ENCODE assay signal across 25 cellular contexts in genomic region chr7:74003609-74004008, GRCh38. TPM values are rescaled to one million over a fixed set of nuclear protein-coding genes. Genes with fewer than 3 reads are reported as not detected.
DNase-seq lines count a peak whose midpoint lies in the region; ATAC-seq and TF ChIP-seq lines count a peak whose summit lies in the region.
"Had no signal": no experiment of that assay in that cellular context is flagged by ENCODE, and none has a peak within 500 bp of the region (broad histone marks: within the 10 kb centered on the region; RNA-seq: fewer than 3 reads in every experiment).

No MANE protein-coding gene starts in this region.

- H3K27ac ChIP-seq in HCT116 (ENCODE audit: low read depth, low read length), result peak overlapping the region; percentile 85
- H3K27ac ChIP-seq in RWPE2 (ENCODE audit: poor library complexity, severe bottlenecking), result peak overlapping the region; percentile 83
- H3K27ac ChIP-seq in neural progenitor cell, result no peak overlapping the region
- H3K27ac ChIP-seq: HL-60, prostate gland had no signal

- H3K79me2 ChIP-seq in HCT116 (ENCODE audit: insufficient read depth, low read length) (no peaks in the 10 kb centered on the region), neural progenitor cell (ENCODE audit: low read depth) (no peaks in the 10 kb centered on the region)

- peaks cover 2% of the 10 kb centered on the region for H3K4me1 Mint-ChIP-seq in neural progenitor cell

- H3K9me2 ChIP-seq in HCT116 (ENCODE audit: insufficient read depth), result no peaks in the 10 kb centered on the region

- no peak for TF ChIP-seq CTCF in HCT116 (IDR thresholded peaks at IDR 0.05 in 2 of 3, conservative IDR thresholded peaks at IDR 0.05 in 1 of 3; ENCODE audit: borderline replicate concordance in 1 of 3, insufficient read depth in 1 of 3, low read depth in 2 of 3, low read length in 2 of 3)
- TF ChIP-seq CTCF in RWPE2 (IDR thresholded peaks at IDR 0.05; ENCODE audit: poor library complexity, severe bottlenecking), result no peak
- TF ChIP-seq CTCF in neural progenitor cell (IDR thresholded peaks at IDR 0.05), result no peak

- no peaks in the 10 kb centered on the region for H3K9me3 Mint-ChIP-seq in neural progenitor cell
- H3K9me3 Mint-ChIP-seq: brain, IgD-negative memory B cell, mesothelial cell of epicardium had no signal

- no peak overlapping the region for H2AFZ ChIP-seq in HCT116 (ENCODE audit: low read depth, low read length, poor library complexity, severe bottlenecking)
- H2AFZ ChIP-seq in neural progenitor cell (replicated peaks), result no peak overlapping the region

- ATAC-seq in HCT116 (peak; percentile 66), RWPE2 (ENCODE audit: low read depth) (no peak), HG02588 (IDR thresholded peaks at IDR 0.05; ENCODE audit: unreplicated experiment) (no peak), GM18861 (IDR thresholded peaks at IDR 0.05; ENCODE audit: unreplicated experiment) (no peak)

- CTCF ChIA-PET in HCT116 (lab: Charles Lee), result interaction anchor here (2.0 kb wide), 1 partner anchor 24 kb away, joined by 4 read pairs; no protein-coding TSS in a partner anchor

- peaks cover 9% of the 10 kb centered on the region for H3K27me3 Mint-ChIP-seq in neural progenitor cell (ENCODE audit: insufficient read depth, low read depth)
- H3K27me3 Mint-ChIP-seq: brain had no signal

- H3K9me3 ChIP-seq in HCT116 (ENCODE audit: control insufficient read depth in 1 of 2, insufficient read depth in 1 of 2, low read depth in 1 of 2, low read length in 2 of 2), result no peaks in the 10 kb centered on the region
- H3K9me3 ChIP-seq in RWPE2 (ENCODE audit: severe bottlenecking), result no peaks in the 10 kb centered on the region
- no peaks in the 10 kb centered on the region for H3K9me3 ChIP-seq in neural progenitor cell (ENCODE audit: low read depth)
- H3K9me3 ChIP-seq: prostate gland, stomach had no signal

- H3K4me1 ChIP-seq in HCT116 (ENCODE audit: control insufficient read depth in 1 of 2, insufficient read depth in 2 of 2, low read length in 2 of 2) (peaks cover 34 to 36% of the 10 kb centered on the region in 2 experiments), RWPE2 (ENCODE audit: insufficient read depth, poor library complexity, severe bottlenecking) (peaks cover 14% of the 10 kb centered on the region), neural progenitor cell (no peaks in the 10 kb centered on the region)
- H3K4me1 ChIP-seq: prostate gland had no signal

- no peaks in the 10 kb centered on the region for H3K27me3 ChIP-seq in HCT116 (ENCODE audit: insufficient read depth, low read length)
- no peaks in the 10 kb centered on the region for H3K27me3 ChIP-seq in RWPE2 (ENCODE audit: insufficient read depth, poor library complexity, severe bottlenecking)
- no peaks in the 10 kb centered on the region for H3K27me3 ChIP-seq in neural progenitor cell
- H3K27me3 ChIP-seq: stomach had no signal

- H3K36me3 ChIP-seq in HCT116 (ENCODE audit: control insufficient read depth in 1 of 2, insufficient read depth in 2 of 2, low read length in 2 of 2) (no peaks in the 10 kb centered on the region), RWPE2 (ENCODE audit: low read depth) (no peaks in the 10 kb centered on the region), neural progenitor cell (no peaks in the 10 kb centered on the region)
- H3K36me3 ChIP-seq: prostate gland, stomach had no signal

- no peaks in the 10 kb centered on the region for H3F3A ChIP-seq in neural progenitor cell (ENCODE audit: low read depth)

- POLR2A ChIA-PET in HCT116 (lab: Charles Lee), result interaction anchor here (1.6 kb wide), 1 partner anchor 23 kb away, joined by 4 read pairs; no protein-coding TSS in a partner anchor

- H3K4me3 ChIP-seq in HCT116 (replicated peaks in 1 of 2; ENCODE audit: low read depth in 1 of 2, low read length in 2 of 2) (peak overlapping the region; percentile 70 to 82), RWPE2 (ENCODE audit: severe bottlenecking) (no peak overlapping the region), neural progenitor cell (no peak overlapping the region)
- H3K4me3 ChIP-seq: prostate gland, smooth muscle cell, stomach had no signal

- TF ChIP-seq RAD21 in HCT116 (IDR thresholded peaks at IDR 0.05; ENCODE audit: low read depth), result no peak

- H3K4me2 ChIP-seq in HCT116 (ENCODE audit: low read length) (peak overlapping the region; percentile 96), neural progenitor cell (no peak overlapping the region)
- H3K4me2 ChIP-seq: smooth muscle cell had no signal

- TF ChIP-seq POLR2A in HCT116 (IDR thresholded peaks at IDR 0.05; ENCODE audit: borderline replicate concordance, extremely low read depth, insufficient read depth, insufficient read length), result no peak

- RAD21 ChIA-PET in HCT116 (lab: Charles Lee; ENCODE audit: low non-redundant PET in 1 of 2, low total read pairs in 2 of 2, uncharacterized antibody in 2 of 2, unreplicated experiment in 2 of 2), result no interaction called here

- H3K36me3 Mint-ChIP-seq in neural progenitor cell, result no peaks in the 10 kb centered on the region
- H3K36me3 Mint-ChIP-seq: brain, IgD-negative memory B cell, mesothelial cell of epicardium had no signal

- H3K9ac ChIP-seq in HCT116 (ENCODE audit: low read length), result peak overlapping the region; percentile 73
- H3K9ac ChIP-seq in neural progenitor cell, result no peak overlapping the region

- DNase-seq in NCI-H524 (lab: John Stamatoyannopoulos, UW) (peak; percentile 16 to 75), NCI-H524 treated with DMSO at 0.1 percent for 48 hours (lab: John Stamatoyannopoulos, UW) (no peak), HCT116 (ENCODE audit: low read depth, low spot score) (peak; percentile 56), RWPE2 (ENCODE audit: low spot score) (no peak), neural progenitor cell (ENCODE audit: low spot score) (no peak), Ammon's horn (ENCODE audit: low spot score) (no peak)
- DNase-seq: 8988T; activated CD4-positive, alpha-beta T cell treated with anti-CD3 and anti-CD28 coated beads for 4 hours; activated CD8-positive, alpha-beta memory T cell treated with anti-CD3 and anti-CD28 coated beads, Interleukin-2, amount 50 U/mL, for 48 hours; activated effector memory CD4-positive, alpha-beta T cell treated with Interleukin-2 at 50 U/mL for 16 hours; C1 segment of cervical spinal cord; MM.1S; NCI-H2029 treated with DMSO at 0.1 percent for 48 hours; NCI-H446; stimulated activated CD4-positive, alpha-beta T cell treated with anti-CD3 and anti-CD28 coated beads, Interleukin-4, amount 100 ng/mL, for 1 hour; stomach had no signal

- no peak overlapping the region for H3K4me3 Mint-ChIP-seq in neural progenitor cell
- H3K4me3 Mint-ChIP-seq: brain, mesothelial cell of epicardium had no signal

- BruUV-seq in HCT116 (replicated peaks; lab: Mats Ljungman, UMichigan), result no TSS peak

- intact Hi-C loops in HCT116 (cut with micrococcal nuclease), result no loop called here

- no peaks in the 10 kb centered on the region for H4K20me1 ChIP-seq in HCT116 (ENCODE audit: insufficient read depth)
- H4K20me1 ChIP-seq in neural progenitor cell (ENCODE audit: low read depth), result no peaks in the 10 kb centered on the region

- H3K27ac Mint-ChIP-seq in neural progenitor cell, result peak overlapping the region; percentile 53
- H3K27ac Mint-ChIP-seq: brain, IgD-negative memory B cell, mesothelial cell of epicardium had no signal

TF ChIP-seq in HCT116, 20 proteins besides CTCF, POLR2A, EP300 and RAD21 (continues in another document):
- TF ChIP-seq MAX (IDR thresholded peaks at IDR 0.05), result peak; percentile 52
- TF ChIP-seq EGR1 (IDR thresholded peaks at IDR 0.05; ENCODE audit: low read depth), result no peak
- TF ChIP-seq ZNF274 (IDR thresholded peaks at IDR 0.05; ENCODE audit: low read depth, low read length), result no peak
- TF ChIP-seq EZH2phosphoT487 (IDR thresholded peaks at IDR 0.05; ENCODE audit: borderline replicate concordance), result no peak
- TF ChIP-seq, protein P1, sequence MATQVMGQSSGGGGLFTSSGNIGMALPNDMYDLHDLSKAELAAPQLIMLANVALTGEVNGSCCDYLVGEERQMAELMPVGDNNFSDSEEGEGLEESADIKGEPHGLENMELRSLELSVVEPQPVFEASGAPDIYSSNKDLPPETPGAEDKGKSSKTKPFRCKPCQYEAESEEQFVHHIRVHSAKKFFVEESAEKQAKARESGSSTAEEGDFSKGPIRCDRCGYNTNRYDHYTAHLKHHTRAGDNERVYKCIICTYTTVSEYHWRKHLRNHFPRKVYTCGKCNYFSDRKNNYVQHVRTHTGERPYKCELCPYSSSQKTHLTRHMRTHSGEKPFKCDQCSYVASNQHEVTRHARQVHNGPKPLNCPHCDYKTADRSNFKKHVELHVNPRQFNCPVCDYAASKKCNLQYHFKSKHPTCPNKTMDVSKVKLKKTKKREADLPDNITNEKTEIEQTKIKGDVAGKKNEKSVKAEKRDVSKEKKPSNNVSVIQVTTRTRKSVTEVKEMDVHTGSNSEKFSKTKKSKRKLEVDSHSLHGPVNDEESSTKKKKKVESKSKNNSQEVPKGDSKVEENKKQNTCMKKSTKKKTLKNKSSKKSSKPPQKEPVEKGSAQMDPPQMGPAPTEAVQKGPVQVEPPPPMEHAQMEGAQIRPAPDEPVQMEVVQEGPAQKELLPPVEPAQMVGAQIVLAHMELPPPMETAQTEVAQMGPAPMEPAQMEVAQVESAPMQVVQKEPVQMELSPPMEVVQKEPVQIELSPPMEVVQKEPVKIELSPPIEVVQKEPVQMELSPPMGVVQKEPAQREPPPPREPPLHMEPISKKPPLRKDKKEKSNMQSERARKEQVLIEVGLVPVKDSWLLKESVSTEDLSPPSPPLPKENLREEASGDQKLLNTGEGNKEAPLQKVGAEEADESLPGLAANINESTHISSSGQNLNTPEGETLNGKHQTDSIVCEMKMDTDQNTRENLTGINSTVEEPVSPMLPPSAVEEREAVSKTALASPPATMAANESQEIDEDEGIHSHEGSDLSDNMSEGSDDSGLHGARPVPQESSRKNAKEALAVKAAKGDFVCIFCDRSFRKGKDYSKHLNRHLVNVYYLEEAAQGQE (IDR thresholded peaks at IDR 0.05; ENCODE audit: low read depth), result no peak
- TF ChIP-seq SRF (IDR thresholded peaks at IDR 0.05; ENCODE audit: low read depth), result no peak
- TF ChIP-seq FOSL1 (IDR thresholded peaks at IDR 0.05; ENCODE audit: low read depth), result peak; percentile 66
- no peak for TF ChIP-seq EZH2 (IDR thresholded peaks at IDR 0.05)
- TF ChIP-seq POLR2AphosphoS5 (IDR thresholded peaks at IDR 0.05; ENCODE audit: low read depth, low read length), result 0 out of 2 replicates have a peak, but pooled peaks have one; percentile 31
- no peak for TF ChIP-seq YY1 (IDR thresholded peaks at IDR 0.05; ENCODE audit: extremely low read depth, insufficient replicate concordance, low read depth, low read length)
- peak; percentile 67 for TF ChIP-seq JUND (IDR thresholded peaks at IDR 0.05)
- TF ChIP-seq CBX3 (IDR thresholded peaks at IDR 0.05; ENCODE audit: low read depth), result no peak
- no peak for TF ChIP-seq ELF1 (IDR thresholded peaks at IDR 0.05; ENCODE audit: borderline replicate concordance, low read depth)
- TF ChIP-seq ZFX (IDR thresholded peaks at IDR 0.05), result no peak

RNA-seq across cellular contexts. Expression of gene ELN, which starts 24.4 kb away (rescaled TPM):
- total RNA-seq in HCT116 (2021; ENCODE audit: unreplicated experiment) (0.17 TPM), neural progenitor cell (ENCODE audit: low replicate concordance) (0.47 and 1.1 TPM in 2 replicates)
- polyA plus RNA-seq in HCT116 (2012), result 0.07 and 0.09 TPM in 2 replicates
- polyA plus RNA-seq: IgD-negative memory B cell, neural cell, smooth muscle cell had no signal

Comparison
In these comparisons a context has a peak if more than half of its experiments do, and no peak if none do; other contexts are left out.
1. DNase-seq: peak in NCI-H524 (2 of 2) and HCT116 (single experiment); none in NCI-H524 treated with DMSO at 0.1 percent for 48 hours (single experiment), RWPE2 (single experiment), neural progenitor cell (single experiment) and Ammon's horn (single experiment).
2. H3K4me3 ChIP-seq: peak in HCT116 (2 of 2); none in RWPE2 (single experiment) and neural progenitor cell (single experiment).